In the genomic region with DNA sequence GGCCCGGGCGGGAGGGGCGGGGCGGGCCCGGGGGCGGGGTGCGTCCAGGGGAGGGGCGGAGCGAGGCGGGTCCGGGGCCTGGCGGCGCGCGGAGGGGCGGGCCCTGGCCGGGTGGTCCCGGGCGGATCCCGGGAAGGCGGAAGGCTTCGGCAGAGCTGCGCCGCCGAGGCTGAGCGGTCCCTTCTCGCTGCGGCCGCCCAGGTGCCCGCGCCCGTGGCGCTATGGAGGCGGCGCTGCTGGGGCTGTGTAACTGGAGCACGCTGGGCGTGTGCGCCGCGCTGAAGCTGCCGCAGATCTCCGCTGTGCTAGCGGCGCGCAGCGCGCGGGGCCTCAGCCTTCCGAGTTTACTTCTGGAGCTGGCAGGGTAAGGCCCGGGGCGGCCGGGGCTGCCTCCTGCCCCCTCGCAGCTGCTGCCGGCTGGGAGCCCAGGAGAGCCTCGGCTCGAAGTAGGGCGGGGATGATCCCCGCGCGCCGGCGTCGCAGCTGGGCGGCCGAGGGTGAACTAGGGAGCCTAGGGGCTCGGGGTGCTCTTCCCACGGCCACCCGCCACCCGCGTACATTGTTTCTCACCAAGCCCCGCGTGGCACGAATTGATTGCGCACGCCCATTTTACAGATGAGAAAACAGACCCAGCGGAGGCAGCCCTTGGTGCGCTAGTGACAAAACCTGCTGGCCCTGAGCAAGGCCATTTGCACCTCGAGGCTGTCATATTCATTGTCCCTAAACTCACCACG, we compare ENCODE assay signal across 1 cellular context.
TF ChIP-seq lines count a peak whose summit lies in the region.

A gene (plus strand): TSS at position 142 of the 734 bp plus-strand sequence. CDS start 80 bp downstream, at position 222.

TF ChIP-seq in K562, 482 proteins besides CTCF, POLR2A, EP300 and RAD21 (continued from another document and continues in another):
- TF ChIP-seq CTBP1 (IDR thresholded peaks at IDR 0.05; ENCODE audit: borderline replicate concordance) (peak; percentile 87), TBP (optimal IDR thresholded peaks at IDR 0.05; ENCODE audit: low read depth, low read length) (peak; percentile 53), CREB1 (IDR thresholded peaks at IDR 0.05) (peak; percentile 7; the same call in 1 of the 2 replicates), CREB1 (CRISPR knock-in tag; IDR thresholded peaks at IDR 0.05) (peak; percentile 40; the same call in 1 of the 2 replicates), HNRNPLL (IDR thresholded peaks at IDR 0.05; ENCODE audit: low read depth, low read length, poor library complexity, severe bottlenecking) (peak; percentile 61), KDM2B (CRISPR knock-in tag; IDR thresholded peaks at IDR 0.05) (peak; percentile 93), RCOR1 (IDR thresholded peaks at IDR 0.05; ENCODE audit: borderline replicate concordance in 1 of 2, low read depth in 2 of 2, low read length in 2 of 2) (peak in 1 of 2 experiments; percentile 36; a peak in 1 of 4 replicates), MXI1 (IDR thresholded peaks at IDR 0.05; ENCODE audit: low read depth, low read length) (no peak), LARP7 (IDR thresholded peaks at IDR 0.05) (no peak), TAF1 (IDR thresholded peaks at IDR 0.05; ENCODE audit: control insufficient read depth, extremely low read depth, insufficient read depth, low read length, severe bottlenecking) (peak; percentile 61), ZNF507 (tag; conservative IDR thresholded peaks at IDR 0.05) (no peak), BCL6 (CRISPR knock-in tag; IDR thresholded peaks at IDR 0.05) (no peak), BCOR (IDR thresholded peaks at IDR 0.05) (peak; percentile 89), TCF7 (IDR thresholded peaks at IDR 0.05; ENCODE audit: borderline replicate concordance) (no peak), XRCC5 (IDR thresholded peaks at IDR 0.05; ENCODE audit: low read depth, low read length) (peak; percentile 71; the same call in 1 of the 2 replicates), MTA3 (IDR thresholded peaks at IDR 0.05; ENCODE audit: borderline replicate concordance) (peak; percentile 69), SMARCE1 (IDR thresholded peaks at IDR 0.05) (no peak), ZFP36 (IDR thresholded peaks at IDR 0.05; ENCODE audit: low read depth, low read length, partially characterized antibody) (no peak), SMAD4 (CRISPR knock-in tag; conservative IDR thresholded peaks at IDR 0.05) (0 out of 2 replicates have a peak, but pooled peaks have one; percentile 25), CREM (IDR thresholded peaks at IDR 0.05; ENCODE audit: low read depth) (0 out of 2 replicates have a peak, but pooled peaks have one; percentile 14), RBM17 (IDR thresholded peaks at IDR 0.05; ENCODE audit: borderline replicate concordance, low read depth, low read length) (no peak), NCOA1 (IDR thresholded peaks at IDR 0.05; ENCODE audit: low read depth) (0 out of 2 replicates have a peak, but pooled peaks have one; percentile 19), DDX20 (tag; IDR thresholded peaks at IDR 0.05; ENCODE audit: low read depth) (no peak), PCBP1 (IDR thresholded peaks at IDR 0.05; ENCODE audit: low read depth, low read length, poor library complexity, severe bottlenecking) (peak; percentile 72), MTF1 (CRISPR knock-in tag; IDR thresholded peaks at IDR 0.05; ENCODE audit: borderline replicate concordance) (no peak), ZNF551 (CRISPR knock-in tag; IDR thresholded peaks at IDR 0.05) (no peak)
- TF ChIP-seq, protein P1, sequence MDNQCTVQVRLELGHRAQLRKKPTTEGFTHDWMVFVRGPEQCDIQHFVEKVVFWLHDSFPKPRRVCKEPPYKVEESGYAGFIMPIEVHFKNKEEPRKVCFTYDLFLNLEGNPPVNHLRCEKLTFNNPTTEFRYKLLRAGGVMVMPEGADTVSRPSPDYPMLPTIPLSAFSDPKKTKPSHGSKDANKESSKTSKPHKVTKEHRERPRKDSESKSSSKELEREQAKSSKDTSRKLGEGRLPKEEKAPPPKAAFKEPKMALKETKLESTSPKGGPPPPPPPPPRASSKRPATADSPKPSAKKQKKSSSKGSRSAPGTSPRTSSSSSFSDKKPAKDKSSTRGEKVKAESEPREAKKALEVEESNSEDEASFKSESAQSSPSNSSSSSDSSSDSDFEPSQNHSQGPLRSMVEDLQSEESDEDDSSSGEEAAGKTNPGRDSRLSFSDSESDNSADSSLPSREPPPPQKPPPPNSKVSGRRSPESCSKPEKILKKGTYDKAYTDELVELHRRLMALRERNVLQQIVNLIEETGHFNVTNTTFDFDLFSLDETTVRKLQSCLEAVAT (IDR thresholded peaks at IDR 0.05) = no peak
- TF ChIP-seq, protein P2, sequence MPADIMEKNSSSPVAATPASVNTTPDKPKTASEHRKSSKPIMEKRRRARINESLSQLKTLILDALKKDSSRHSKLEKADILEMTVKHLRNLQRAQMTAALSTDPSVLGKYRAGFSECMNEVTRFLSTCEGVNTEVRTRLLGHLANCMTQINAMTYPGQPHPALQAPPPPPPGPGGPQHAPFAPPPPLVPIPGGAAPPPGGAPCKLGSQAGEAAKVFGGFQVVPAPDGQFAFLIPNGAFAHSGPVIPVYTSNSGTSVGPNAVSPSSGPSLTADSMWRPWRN (IDR thresholded peaks at IDR 0.05; ENCODE audit: low read depth) = no peak
- TF ChIP-seq, protein P3, sequence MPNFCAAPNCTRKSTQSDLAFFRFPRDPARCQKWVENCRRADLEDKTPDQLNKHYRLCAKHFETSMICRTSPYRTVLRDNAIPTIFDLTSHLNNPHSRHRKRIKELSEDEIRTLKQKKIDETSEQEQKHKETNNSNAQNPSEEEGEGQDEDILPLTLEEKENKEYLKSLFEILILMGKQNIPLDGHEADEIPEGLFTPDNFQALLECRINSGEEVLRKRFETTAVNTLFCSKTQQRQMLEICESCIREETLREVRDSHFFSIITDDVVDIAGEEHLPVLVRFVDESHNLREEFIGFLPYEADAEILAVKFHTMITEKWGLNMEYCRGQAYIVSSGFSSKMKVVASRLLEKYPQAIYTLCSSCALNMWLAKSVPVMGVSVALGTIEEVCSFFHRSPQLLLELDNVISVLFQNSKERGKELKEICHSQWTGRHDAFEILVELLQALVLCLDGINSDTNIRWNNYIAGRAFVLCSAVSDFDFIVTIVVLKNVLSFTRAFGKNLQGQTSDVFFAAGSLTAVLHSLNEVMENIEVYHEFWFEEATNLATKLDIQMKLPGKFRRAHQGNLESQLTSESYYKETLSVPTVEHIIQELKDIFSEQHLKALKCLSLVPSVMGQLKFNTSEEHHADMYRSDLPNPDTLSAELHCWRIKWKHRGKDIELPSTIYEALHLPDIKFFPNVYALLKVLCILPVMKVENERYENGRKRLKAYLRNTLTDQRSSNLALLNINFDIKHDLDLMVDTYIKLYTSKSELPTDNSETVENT (CRISPR knock-in tag; IDR thresholded peaks at IDR 0.05) = peak; percentile 79; the same call in 1 of the 2 replicates
- TF ChIP-seq, protein P4, sequence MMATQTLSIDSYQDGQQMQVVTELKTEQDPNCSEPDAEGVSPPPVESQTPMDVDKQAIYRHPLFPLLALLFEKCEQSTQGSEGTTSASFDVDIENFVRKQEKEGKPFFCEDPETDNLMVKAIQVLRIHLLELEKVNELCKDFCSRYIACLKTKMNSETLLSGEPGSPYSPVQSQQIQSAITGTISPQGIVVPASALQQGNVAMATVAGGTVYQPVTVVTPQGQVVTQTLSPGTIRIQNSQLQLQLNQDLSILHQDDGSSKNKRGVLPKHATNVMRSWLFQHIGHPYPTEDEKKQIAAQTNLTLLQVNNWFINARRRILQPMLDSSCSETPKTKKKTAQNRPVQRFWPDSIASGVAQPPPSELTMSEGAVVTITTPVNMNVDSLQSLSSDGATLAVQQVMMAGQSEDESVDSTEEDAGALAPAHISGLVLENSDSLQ (IDR thresholded peaks at IDR 0.05) = no peak
- TF ChIP-seq, protein P5, sequence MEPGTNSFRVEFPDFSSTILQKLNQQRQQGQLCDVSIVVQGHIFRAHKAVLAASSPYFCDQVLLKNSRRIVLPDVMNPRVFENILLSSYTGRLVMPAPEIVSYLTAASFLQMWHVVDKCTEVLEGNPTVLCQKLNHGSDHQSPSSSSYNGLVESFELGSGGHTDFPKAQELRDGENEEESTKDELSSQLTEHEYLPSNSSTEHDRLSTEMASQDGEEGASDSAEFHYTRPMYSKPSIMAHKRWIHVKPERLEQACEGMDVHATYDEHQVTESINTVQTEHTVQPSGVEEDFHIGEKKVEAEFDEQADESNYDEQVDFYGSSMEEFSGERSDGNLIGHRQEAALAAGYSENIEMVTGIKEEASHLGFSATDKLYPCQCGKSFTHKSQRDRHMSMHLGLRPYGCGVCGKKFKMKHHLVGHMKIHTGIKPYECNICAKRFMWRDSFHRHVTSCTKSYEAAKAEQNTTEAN (CRISPR knock-in tag; IDR thresholded peaks at IDR 0.05) = 0 out of 2 replicates have a peak, but pooled peaks have one; percentile 21
- TF ChIP-seq, protein P6, sequence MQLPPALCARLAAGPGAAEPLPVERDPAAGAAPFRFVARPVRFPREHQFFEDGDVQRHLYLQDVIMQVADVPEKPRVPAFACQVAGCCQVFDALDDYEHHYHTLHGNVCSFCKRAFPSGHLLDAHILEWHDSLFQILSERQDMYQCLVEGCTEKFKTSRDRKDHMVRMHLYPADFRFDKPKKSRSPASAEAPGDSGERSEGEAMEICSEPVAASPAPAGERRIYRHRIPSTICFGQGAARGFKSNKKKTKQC (CRISPR knock-in tag; IDR thresholded peaks at IDR 0.05) = peak; percentile 64; the same call in 1 of the 2 replicates
- TF ChIP-seq, protein P7, sequence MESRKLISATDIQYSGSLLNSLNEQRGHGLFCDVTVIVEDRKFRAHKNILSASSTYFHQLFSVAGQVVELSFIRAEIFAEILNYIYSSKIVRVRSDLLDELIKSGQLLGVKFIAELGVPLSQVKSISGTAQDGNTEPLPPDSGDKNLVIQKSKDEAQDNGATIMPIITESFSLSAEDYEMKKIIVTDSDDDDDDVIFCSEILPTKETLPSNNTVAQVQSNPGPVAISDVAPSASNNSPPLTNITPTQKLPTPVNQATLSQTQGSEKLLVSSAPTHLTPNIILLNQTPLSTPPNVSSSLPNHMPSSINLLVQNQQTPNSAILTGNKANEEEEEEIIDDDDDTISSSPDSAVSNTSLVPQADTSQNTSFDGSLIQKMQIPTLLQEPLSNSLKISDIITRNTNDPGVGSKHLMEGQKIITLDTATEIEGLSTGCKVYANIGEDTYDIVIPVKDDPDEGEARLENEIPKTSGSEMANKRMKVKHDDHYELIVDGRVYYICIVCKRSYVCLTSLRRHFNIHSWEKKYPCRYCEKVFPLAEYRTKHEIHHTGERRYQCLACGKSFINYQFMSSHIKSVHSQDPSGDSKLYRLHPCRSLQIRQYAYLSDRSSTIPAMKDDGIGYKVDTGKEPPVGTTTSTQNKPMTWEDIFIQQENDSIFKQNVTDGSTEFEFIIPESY (CRISPR knock-in tag; IDR thresholded peaks at IDR 0.05) = peak; percentile 70
- TF ChIP-seq, protein P8, sequence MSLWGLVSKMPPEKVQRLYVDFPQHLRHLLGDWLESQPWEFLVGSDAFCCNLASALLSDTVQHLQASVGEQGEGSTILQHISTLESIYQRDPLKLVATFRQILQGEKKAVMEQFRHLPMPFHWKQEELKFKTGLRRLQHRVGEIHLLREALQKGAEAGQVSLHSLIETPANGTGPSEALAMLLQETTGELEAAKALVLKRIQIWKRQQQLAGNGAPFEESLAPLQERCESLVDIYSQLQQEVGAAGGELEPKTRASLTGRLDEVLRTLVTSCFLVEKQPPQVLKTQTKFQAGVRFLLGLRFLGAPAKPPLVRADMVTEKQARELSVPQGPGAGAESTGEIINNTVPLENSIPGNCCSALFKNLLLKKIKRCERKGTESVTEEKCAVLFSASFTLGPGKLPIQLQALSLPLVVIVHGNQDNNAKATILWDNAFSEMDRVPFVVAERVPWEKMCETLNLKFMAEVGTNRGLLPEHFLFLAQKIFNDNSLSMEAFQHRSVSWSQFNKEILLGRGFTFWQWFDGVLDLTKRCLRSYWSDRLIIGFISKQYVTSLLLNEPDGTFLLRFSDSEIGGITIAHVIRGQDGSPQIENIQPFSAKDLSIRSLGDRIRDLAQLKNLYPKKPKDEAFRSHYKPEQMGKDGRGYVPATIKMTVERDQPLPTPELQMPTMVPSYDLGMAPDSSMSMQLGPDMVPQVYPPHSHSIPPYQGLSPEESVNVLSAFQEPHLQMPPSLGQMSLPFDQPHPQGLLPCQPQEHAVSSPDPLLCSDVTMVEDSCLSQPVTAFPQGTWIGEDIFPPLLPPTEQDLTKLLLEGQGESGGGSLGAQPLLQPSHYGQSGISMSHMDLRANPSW (CRISPR knock-in tag; IDR thresholded peaks at IDR 0.05) = 0 out of 2 replicates have a peak, but pooled peaks have one; percentile 38
- TF ChIP-seq, protein P9, sequence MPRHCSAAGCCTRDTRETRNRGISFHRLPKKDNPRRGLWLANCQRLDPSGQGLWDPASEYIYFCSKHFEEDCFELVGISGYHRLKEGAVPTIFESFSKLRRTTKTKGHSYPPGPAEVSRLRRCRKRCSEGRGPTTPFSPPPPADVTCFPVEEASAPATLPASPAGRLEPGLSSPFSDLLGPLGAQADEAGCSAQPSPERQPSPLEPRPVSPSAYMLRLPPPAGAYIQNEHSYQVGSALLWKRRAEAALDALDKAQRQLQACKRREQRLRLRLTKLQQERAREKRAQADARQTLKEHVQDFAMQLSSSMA (CRISPR knock-in tag; IDR thresholded peaks at IDR 0.05) = no peak
- TF ChIP-seq, protein P10, sequence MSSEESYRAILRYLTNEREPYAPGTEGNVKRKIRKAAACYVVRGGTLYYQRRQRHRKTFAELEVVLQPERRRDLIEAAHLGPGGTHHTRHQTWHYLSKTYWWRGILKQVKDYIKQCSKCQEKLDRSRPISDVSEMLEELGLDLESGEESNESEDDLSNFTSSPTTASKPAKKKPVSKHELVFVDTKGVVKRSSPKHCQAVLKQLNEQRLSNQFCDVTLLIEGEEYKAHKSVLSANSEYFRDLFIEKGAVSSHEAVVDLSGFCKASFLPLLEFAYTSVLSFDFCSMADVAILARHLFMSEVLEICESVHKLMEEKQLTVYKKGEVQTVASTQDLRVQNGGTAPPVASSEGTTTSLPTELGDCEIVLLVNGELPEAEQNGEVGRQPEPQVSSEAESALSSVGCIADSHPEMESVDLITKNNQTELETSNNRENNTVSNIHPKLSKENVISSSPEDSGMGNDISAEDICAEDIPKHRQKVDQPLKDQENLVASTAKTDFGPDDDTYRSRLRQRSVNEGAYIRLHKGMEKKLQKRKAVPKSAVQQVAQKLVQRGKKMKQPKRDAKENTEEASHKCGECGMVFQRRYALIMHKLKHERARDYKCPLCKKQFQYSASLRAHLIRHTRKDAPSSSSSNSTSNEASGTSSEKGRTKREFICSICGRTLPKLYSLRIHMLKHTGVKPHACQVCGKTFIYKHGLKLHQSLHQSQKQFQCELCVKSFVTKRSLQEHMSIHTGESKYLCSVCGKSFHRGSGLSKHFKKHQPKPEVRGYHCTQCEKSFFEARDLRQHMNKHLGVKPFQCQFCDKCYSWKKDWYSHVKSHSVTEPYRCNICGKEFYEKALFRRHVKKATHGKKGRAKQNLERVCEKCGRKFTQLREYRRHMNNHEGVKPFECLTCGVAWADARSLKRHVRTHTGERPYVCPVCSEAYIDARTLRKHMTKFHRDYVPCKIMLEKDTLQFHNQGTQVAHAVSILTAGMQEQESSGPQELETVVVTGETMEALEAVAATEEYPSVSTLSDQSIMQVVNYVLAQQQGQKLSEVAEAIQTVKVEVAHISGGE (CRISPR knock-in tag; IDR thresholded peaks at IDR 0.05) = peak in 1 of 3 experiments; percentile 50; a peak in 1 of 6 replicates
